9 cellular contexts compared by ENCODE assay signal in the genomic region with DNA sequence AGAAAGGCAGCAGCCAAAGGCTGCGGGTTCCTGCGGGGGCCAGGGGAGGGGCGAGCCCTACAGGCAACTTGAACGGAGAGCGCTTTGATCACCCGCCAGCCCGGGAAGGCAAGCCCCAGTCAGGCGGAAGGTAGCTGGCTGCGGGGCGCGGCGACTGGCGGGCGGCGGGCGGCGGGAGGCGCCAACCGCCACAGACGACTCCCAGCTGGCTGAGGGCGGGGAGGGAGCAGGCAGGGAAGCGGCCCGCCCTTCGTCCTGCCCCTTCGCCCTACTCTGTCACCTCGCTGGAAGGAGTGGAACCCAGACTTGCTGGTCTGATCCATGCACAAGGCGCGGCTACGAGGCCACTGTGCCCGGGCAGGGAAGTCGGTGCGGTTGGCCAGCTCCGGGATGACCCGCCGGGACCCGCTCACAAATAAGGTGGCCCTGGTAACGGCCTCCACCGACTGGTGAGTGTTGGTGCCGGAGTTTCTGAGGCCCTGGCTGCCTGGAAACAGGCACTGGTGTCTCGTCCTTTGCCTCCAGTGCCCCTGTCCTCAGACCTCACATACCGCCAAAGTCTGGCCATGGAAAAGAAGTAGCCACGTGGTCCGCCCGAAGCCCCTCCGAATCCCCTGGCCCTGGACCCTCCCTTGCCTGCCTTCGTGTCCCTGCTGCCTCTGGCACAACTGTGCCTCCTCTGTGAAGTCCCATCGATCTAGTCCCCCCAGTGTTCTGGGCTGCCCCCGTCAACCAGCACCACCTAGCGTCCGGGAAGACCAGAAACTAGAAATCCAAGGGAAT. TPM values are rescaled to one million over a fixed set of nuclear protein-coding genes. Genes with fewer than 3 reads are reported as not detected.
DNase-seq lines count a peak whose midpoint lies in the region; ATAC-seq and TF ChIP-seq lines count a peak whose summit lies in the region.
"Not testable (repeated sequence)": the region's sequence is repeated elsewhere in the genome, so short reads cannot be mapped to it uniquely, and the experiment has no call there.
"Had no signal": no experiment of that assay in that cellular context is flagged by ENCODE, and none has a peak within 500 bp of the region (broad histone marks: within the 10 kb centered on the region; RNA-seq: fewer than 3 reads in every experiment).

No MANE protein-coding gene starts in this region.

- peak; percentile 78 for DNase-seq in GM13977 (ENCODE audit: low spot score)
- DNase-seq in NCI-H2029 treated with DMSO at 0.1 percent for 48 hours (lab: John Stamatoyannopoulos, UW) = peak; percentile 48
- DNase-seq in T-helper 22 cell (ENCODE audit: low read depth) = peak; percentile 43
- peak; percentile 85 for DNase-seq in astrocyte of the hippocampus (ENCODE audit: low read depth, low spot score)
- peak; percentile 88 to 96 (median 94) for DNase-seq in right cardiac atrium
- peak; percentile 59 to 97 (median 78) for DNase-seq in posterior cingulate gyrus
- peak; percentile 81 for DNase-seq in ureter (ENCODE audit: low spot score)

- peak; percentile 52 for ATAC-seq in HG02981 (IDR thresholded peaks at IDR 0.05; ENCODE audit: unreplicated experiment)
- peak; percentile 98 for ATAC-seq in right cardiac atrium

- H3K9me3 ChIP-seq in right cardiac atrium (ENCODE audit: control insufficient read depth, low read length) = not testable (repeated sequence)

- intact Hi-C loops in right cardiac atrium (cut with DNase I) = loop anchor here in 1 of 4 donors (5.0 kb wide), 1 partner anchor 49 kb away; a partner anchor contains a TSS
- intact Hi-C loops in posterior cingulate gyrus (cut with DNase I) = loop anchor here (1.0 kb wide), 1 partner anchor 22 kb away; no protein-coding TSS in a partner anchor

- peak overlapping the region; percentile 67 for H3K27ac ChIP-seq in right cardiac atrium (ENCODE audit: low read length)

- in situ Hi-C loops in GM13977 (cut with MboI; ENCODE audit: low pct_unique_long_range_greater_than_20kb, low sequenced_read_pairs, unreplicated experiment) = not testable (repeated sequence)

- H3K4me3 ChIP-seq in right cardiac atrium (ENCODE audit: low read length) = peak overlapping the region; percentile 23

- H3K4me1 ChIP-seq in right cardiac atrium (ENCODE audit: control insufficient read depth, insufficient read depth, low read length) = not testable (repeated sequence)

- peak; percentile 82 for TF ChIP-seq CTCF in GM13977 (IDR thresholded peaks at IDR 0.05; ENCODE audit: extremely low read depth, insufficient read depth, missing control alignments)

- not testable (repeated sequence) for H3K27me3 ChIP-seq in right cardiac atrium (ENCODE audit: control insufficient read depth, insufficient read depth)

- under 1% methylated on average over 50 of the region's 50 CpGs for WGBS in right cardiac atrium

RNA-seq across cellular contexts. Expression of a gene that starts 15.4 kb away (rescaled TPM):
- total RNA-seq in right cardiac atrium (under 1 TPM; 0.17 to 0.45 (median 0.17) TPM), ureter (1.3 TPM)
- polyA plus RNA-seq in right cardiac atrium = 0.18 TPM

RNA-seq across cellular contexts. Expression of a gene that starts 35.0 kb away (rescaled TPM):
- total RNA-seq in right cardiac atrium (under 1 TPM in 1 of 4 donors, not detected in 3; 0.14 TPM), ureter (1.5 TPM)
- 0.16 TPM for polyA plus RNA-seq in right cardiac atrium
- total RNA-seq: pulmonary artery endothelial cell had no signal

RNA-seq across cellular contexts. Expression of a gene that starts 47.6 kb away (rescaled TPM):
- 10 to 100 TPM; 15.5 to 23.6 (median 20.5) TPM for total RNA-seq in right cardiac atrium
- 44.2 TPM for polyA plus RNA-seq in right cardiac atrium
- total RNA-seq in ureter = 30.3 TPM

RNA-seq across cellular contexts. Expression of a gene that starts 57.7 kb away (rescaled TPM):
- total RNA-seq in right cardiac atrium = 10 to 100 TPM in 1 of 4 donors, 1 to 10 TPM in 3; 4.0 to 11.0 (median 5.3) TPM
- 3.5 TPM for polyA plus RNA-seq in right cardiac atrium
- total RNA-seq in ureter = 116 TPM

Comparison
In these comparisons a context has a peak if more than half of its experiments do, and no peak if none do; other contexts are left out.
1. Peak in every context shown above with its lines: DNase-seq, ATAC-seq, H3K4me3 ChIP-seq and H3K27ac ChIP-seq.
2. DNase-seq: peak in every context shown above with its lines; median percentile 94 in right cardiac atrium; 85 in astrocyte of the hippocampus; 81 in ureter; 78 in GM13977; 78 in posterior cingulate gyrus; 48 in NCI-H2029 treated with DMSO at 0.1 percent for 48 hours; 43 in T-helper 22 cell.